In the genomic region with DNA sequence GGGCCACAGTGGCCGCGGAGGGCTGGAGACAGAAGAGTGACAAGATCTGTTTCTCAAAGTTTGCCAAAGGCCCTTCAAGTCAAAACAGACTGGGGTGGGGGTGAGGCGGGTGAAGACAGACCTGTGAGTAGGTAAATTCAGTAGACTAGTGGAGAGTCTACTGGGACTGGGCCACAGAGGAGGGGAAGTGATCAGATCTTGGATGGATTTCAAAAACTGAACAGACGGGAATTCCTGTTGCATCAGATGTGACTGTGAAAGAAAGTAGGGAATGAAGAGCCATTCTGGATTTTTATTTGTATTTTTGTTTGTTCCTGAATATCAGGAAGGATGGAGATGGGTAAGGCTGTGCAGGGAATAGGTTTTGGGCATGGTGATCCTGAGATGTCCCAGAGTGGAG, we compare ENCODE assay signal across 7 cellular contexts. TPM values are rescaled to one million over a fixed set of nuclear protein-coding genes. Genes with fewer than 3 reads are reported as not detected.
DNase-seq lines count a peak whose midpoint lies in the region; ATAC-seq and TF ChIP-seq lines count a peak whose summit lies in the region.
"Not testable (repeated sequence)": the region's sequence is repeated elsewhere in the genome, so short reads cannot be mapped to it uniquely, and the experiment has no call there.
"Had no signal": no experiment of that assay in that cellular context is flagged by ENCODE, and none has a peak within 500 bp of the region (broad histone marks: within the 10 kb centered on the region; RNA-seq: fewer than 3 reads in every experiment).

No MANE protein-coding gene starts in this region.

- CTCF ChIA-PET in activated CD4-positive, alpha-beta memory T cell treated with anti-CD3 and anti-CD28 coated beads, Interleukin-2, amount 10 ng/mL, durations not matched to agents 7 days and 5 days (lab: Charles Lee): interaction anchor here (1.0 kb wide), 1 partner anchor 15 kb away, joined by 3 read pairs; no protein-coding TSS in a partner anchor

- peak overlapping the region; percentile 79 for H3K4me3 Mint-ChIP-seq in activated CD4-positive, alpha-beta memory T cell treated with anti-CD3 and anti-CD28 coated beads, Interleukin-2, amount 10 ng/mL, durations not matched to agents 7 days and 5 days

- H3K79me2 ChIP-seq in smooth muscle cell (ENCODE audit: low read depth): peaks cover 29% of the 10 kb centered on the region

- peaks cover 64% of the 10 kb centered on the region for H3K36me3 Mint-ChIP-seq in activated CD4-positive, alpha-beta memory T cell treated with anti-CD3 and anti-CD28 coated beads, Interleukin-2, amount 10 ng/mL, durations not matched to agents 7 days and 5 days (ENCODE audit: low read depth)

- H3K9me3 ChIP-seq in endocrine pancreas (ENCODE audit: control insufficient read depth, low read length); smooth muscle cell (replicated peaks; ENCODE audit: low read depth): not testable (repeated sequence)
- peaks cover 0 to 47% of the 10 kb centered on the region in 2 donors for H3K9me3 ChIP-seq in left lung

- peak overlapping the region; percentile 30 for H3K9ac ChIP-seq in endocrine pancreas (ENCODE audit: control insufficient read depth, insufficient read depth, low read length)
- H3K9ac ChIP-seq in smooth muscle cell (ENCODE audit: low read depth): not testable (repeated sequence)

- POLR2A ChIA-PET in activated CD4-positive, alpha-beta memory T cell treated with anti-CD3 and anti-CD28 coated beads, Interleukin-2, amount 10 ng/mL, durations not matched to agents 7 days and 5 days (lab: Charles Lee): interaction anchor here (0.9 to 1.0 kb wide), 3 partner anchors 181 to 502 kb away, joined by 3 to 5 read pairs (median 4); partner anchors contain the start of genes ZNF551, ZNF586 and ZNF606

- TF ChIP-seq CTCF in left lung (IDR thresholded peaks at IDR 0.05); smooth muscle cell (IDR thresholded peaks at IDR 0.05; ENCODE audit: borderline replicate concordance, insufficient read depth, poor library complexity, severe bottlenecking): not testable (repeated sequence)

- H2AFZ ChIP-seq in smooth muscle cell (ENCODE audit: low read depth): not testable (repeated sequence)

- intact Hi-C loops in left lung (cut with DNase I): not testable (repeated sequence)

- peaks cover 55% of the 10 kb centered on the region for H3K9me3 Mint-ChIP-seq in activated CD4-positive, alpha-beta memory T cell treated with anti-CD3 and anti-CD28 coated beads, Interleukin-2, amount 10 ng/mL, durations not matched to agents 7 days and 5 days

- not testable (repeated sequence) for H3K27me3 ChIP-seq in endocrine pancreas (ENCODE audit: control insufficient read depth, insufficient read depth, low read length); left lung; smooth muscle cell (ENCODE audit: low read depth)

- H4K20me1 ChIP-seq in smooth muscle cell (ENCODE audit: low read depth): not testable (repeated sequence)

- in situ Hi-C loops in Caki2 (cut with HindIII; ENCODE audit: low pct_unique_long_range_greater_than_20kb, low sequenced_read_pairs): not testable (repeated sequence)

- not testable (repeated sequence) for H3F3A ChIP-seq in smooth muscle cell (ENCODE audit: low read depth)

- peak overlapping the region; percentile 70 for H3K27ac Mint-ChIP-seq in activated CD4-positive, alpha-beta memory T cell treated with anti-CD3 and anti-CD28 coated beads, Interleukin-2, amount 10 ng/mL, durations not matched to agents 7 days and 5 days

- not testable (repeated sequence) for H3K4me1 ChIP-seq in endocrine pancreas (ENCODE audit: control insufficient read depth, insufficient read depth, low read length); left lung; smooth muscle cell (ENCODE audit: low read depth)

- H3K4me1 Mint-ChIP-seq in activated CD4-positive, alpha-beta memory T cell treated with anti-CD3 and anti-CD28 coated beads, Interleukin-2, amount 10 ng/mL, durations not matched to agents 7 days and 5 days: peaks cover 16% of the 10 kb centered on the region

- H3K27me3 Mint-ChIP-seq in activated CD4-positive, alpha-beta memory T cell treated with anti-CD3 and anti-CD28 coated beads, Interleukin-2, amount 10 ng/mL, durations not matched to agents 7 days and 5 days: not testable (repeated sequence)

- ATAC-seq in left lung: peak; percentile 37

- not testable (repeated sequence) for H3K27ac ChIP-seq in left lung; smooth muscle cell (ENCODE audit: low read depth)

- DNase-seq in Caki2 (ENCODE audit: low read depth): peak; percentile 21
- DNase-seq in LHCN-M2 (ENCODE audit: low read depth): peak; percentile 23
- not testable (repeated sequence) for DNase-seq in activated CD4-positive, alpha-beta memory T cell treated with anti-CD3 and anti-CD28 coated beads, Interleukin-2, amount 10 ng/mL, durations not matched to agents 7 days and 5 days; left lung; smooth muscle cell (lab: John Stamatoyannopoulos, UW; ENCODE audit: unreplicated experiment)

- peak overlapping the region; percentile 83 for H3K4me2 ChIP-seq in smooth muscle cell

- WGBS in smooth muscle cell (ENCODE audit: low lambda C conversion rate): 22% methylated on average over 1 of the region's 4 CpGs

- not testable (repeated sequence) for H3K36me3 ChIP-seq in endocrine pancreas (ENCODE audit: control insufficient read depth, insufficient read depth, low read length); smooth muscle cell (ENCODE audit: low read depth)
- peaks cover 0 to 20% of the 10 kb centered on the region in 2 donors for H3K36me3 ChIP-seq in left lung

- peak overlapping the region; percentile 41 for H3K4me3 ChIP-seq in endocrine pancreas (ENCODE audit: control insufficient read depth, insufficient read depth, low read length)
- H3K4me3 ChIP-seq in left lung: peak overlapping the region; percentile 7 to 67
- H3K4me3 ChIP-seq in smooth muscle cell: peak overlapping the region; percentile 84

RNA-seq across cellular contexts. Expression of gene ZNF773, which starts 0.7 kb away (rescaled TPM):
- 10.6 and 12.5 TPM in 2 replicates for total RNA-seq in Caki2 (2014; rRNA removed; shearing (Covaris generic); ENCODE audit: low replicate concordance)
- total RNA-seq in LHCN-M2 (2014; rRNA removed) (6.3 and 11.3 TPM in 2 replicates), left lung (1 to 10 TPM; 6.4 to 7.2 TPM), smooth muscle cell (7.9 and 17.2 TPM in 2 replicates)
- 3.6 TPM for polyA plus RNA-seq in LHCN-M2 (2012)
- 10 to 100 TPM in 1 of 2 experiments, 1 to 10 TPM in 1; 8.6 to 11.4 TPM for total RNA-seq in activated CD4-positive, alpha-beta memory T cell treated with anti-CD3 and anti-CD28 coated beads, Interleukin-2, amount 10 ng/mL, durations not matched to agents 7 days and 5 days
- 7.3 and 9.6 TPM in 2 replicates for polyA plus RNA-seq in smooth muscle cell

RNA-seq across cellular contexts. Expression of gene ZNF419, which starts 12.8 kb away (rescaled TPM):
- 11.7 and 22.1 TPM in 2 replicates for total RNA-seq in Caki2 (2014; rRNA removed; shearing (Covaris generic); ENCODE audit: low replicate concordance)
- total RNA-seq in LHCN-M2 (2014; rRNA removed): 9.2 and 26.0 TPM in 2 replicates
- polyA plus RNA-seq in LHCN-M2 (2012): 4.4 TPM
- total RNA-seq in activated CD4-positive, alpha-beta memory T cell treated with anti-CD3 and anti-CD28 coated beads, Interleukin-2, amount 10 ng/mL, durations not matched to agents 7 days and 5 days: 10 to 100 TPM in 1 of 2 experiments, 1 to 10 TPM in 1; 9.8 to 12.0 TPM
- total RNA-seq in left lung: 10 to 100 TPM in 1 of 2 donors, 1 to 10 TPM in 1; 9.8 to 10.2 TPM
- 11.5 and 20.5 TPM in 2 replicates for total RNA-seq in smooth muscle cell
- 9.4 and 9.8 TPM in 2 replicates for polyA plus RNA-seq in smooth muscle cell

RNA-seq across cellular contexts. Expression of gene ZNF772, which starts 23.0 kb away (rescaled TPM):
- 13.1 and 14.0 TPM in 2 replicates for total RNA-seq in Caki2 (2014; rRNA removed; shearing (Covaris generic); ENCODE audit: low replicate concordance)
- total RNA-seq in LHCN-M2 (2014; rRNA removed) (11.1 and 17.9 TPM in 2 replicates), left lung (10 to 100 TPM in 1 of 2 donors, 1 to 10 TPM in 1; 9.2 to 12.7 TPM), smooth muscle cell (8.2 and 11.2 TPM in 2 replicates)
- 3.0 TPM for polyA plus RNA-seq in LHCN-M2 (2012)
- total RNA-seq in activated CD4-positive, alpha-beta memory T cell treated with anti-CD3 and anti-CD28 coated beads, Interleukin-2, amount 10 ng/mL, durations not matched to agents 7 days and 5 days: 1 to 10 TPM; 7.2 to 8.8 TPM
- 1.4 and 2.1 TPM in 2 replicates for polyA plus RNA-seq in smooth muscle cell

RNA-seq across cellular contexts. Expression of gene ZNF549, which starts 26.8 kb away (rescaled TPM):
- 1.5 and 3.3 TPM in 2 replicates for total RNA-seq in Caki2 (2014; rRNA removed; shearing (Covaris generic); ENCODE audit: low replicate concordance)
- 5.9 and 6.0 TPM in 2 replicates for total RNA-seq in LHCN-M2 (2014; rRNA removed)
- 2.6 TPM for polyA plus RNA-seq in LHCN-M2 (2012)
- total RNA-seq in activated CD4-positive, alpha-beta memory T cell treated with anti-CD3 and anti-CD28 coated beads, Interleukin-2, amount 10 ng/mL, durations not matched to agents 7 days and 5 days: 1 to 10 TPM; 5.7 to 6.0 TPM
- 1 to 10 TPM; 4.9 to 5.8 TPM for total RNA-seq in left lung
- total RNA-seq in smooth muscle cell: 7.0 TPM in 2 replicates
- 4.4 and 4.7 TPM in 2 replicates for polyA plus RNA-seq in smooth muscle cell

RNA-seq across cellular contexts. Expression of gene VN1R1, which starts 43.5 kb away (rescaled TPM):
- total RNA-seq in Caki2 (2014; rRNA removed; shearing (Covaris generic); ENCODE audit: low replicate concordance): not detected in 2 replicates
- 0.13 and 0.98 TPM in 2 replicates for total RNA-seq in LHCN-M2 (2014; rRNA removed)
- 0.22 TPM for polyA plus RNA-seq in LHCN-M2 (2012)
- under 1 TPM; 0.15 to 0.35 TPM for total RNA-seq in activated CD4-positive, alpha-beta memory T cell treated with anti-CD3 and anti-CD28 coated beads, Interleukin-2, amount 10 ng/mL, durations not matched to agents 7 days and 5 days
- total RNA-seq in left lung: 1 to 10 TPM in 1 of 2 donors, under 1 TPM in 1; 0.65 to 1.0 TPM
- total RNA-seq in smooth muscle cell: 0.45 and 0.67 TPM in 2 replicates
- 0.50 TPM in 1 of 2 replicates, not detected in the other for polyA plus RNA-seq in smooth muscle cell
- total RNA-seq: Daoy had no signal
